Comparison of ENCODE assay signal across 20 cellular contexts in the genomic region with DNA sequence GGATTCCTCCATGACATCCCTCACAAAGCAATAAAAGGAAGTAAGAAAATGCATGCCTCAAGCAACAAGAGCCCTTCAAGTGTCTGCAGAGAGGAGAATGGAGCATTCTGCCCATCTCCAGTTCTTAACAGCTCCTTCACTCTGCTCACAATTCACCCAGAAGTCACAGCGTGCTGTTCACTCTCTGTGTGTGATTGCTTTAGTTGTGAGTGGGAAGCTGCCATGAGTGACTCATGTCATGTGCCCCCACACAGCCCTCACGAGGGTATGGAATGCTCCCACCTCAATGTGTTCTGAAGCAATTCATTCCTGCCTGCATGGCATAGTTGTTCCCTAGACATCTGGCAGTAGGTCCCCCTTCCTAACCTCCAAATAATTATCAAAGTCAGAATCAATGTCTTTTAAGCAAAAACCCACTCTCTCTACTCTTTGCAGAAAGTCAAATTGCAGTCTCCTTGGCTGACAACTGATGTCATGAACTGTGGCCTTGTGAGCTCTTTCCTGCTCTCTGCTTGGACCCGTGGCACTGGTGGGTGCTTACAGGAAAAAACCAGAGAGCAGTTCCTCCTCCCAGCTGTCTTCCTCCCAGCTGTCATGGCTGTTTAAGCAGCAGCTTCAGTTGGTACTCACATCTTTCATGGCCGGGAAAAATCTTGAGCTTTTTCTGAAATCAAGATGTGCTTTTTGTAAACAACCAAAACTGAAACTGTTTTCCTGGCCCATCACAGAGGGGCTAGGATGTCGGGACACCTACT.
A peak's percentile ranks its signal among the peaks of the same experiment; 100 is the strongest.
DNase-seq lines count a peak whose midpoint lies in the region; FAIRE-seq and TF ChIP-seq lines count a peak whose summit lies in the region.
"Had no signal": no experiment of that assay in that cellular context is flagged by ENCODE, and none has a peak within 500 bp of the region (broad histone marks: within the 10 kb centered on the region; RNA-seq: fewer than 3 reads in every experiment).

No MANE protein-coding gene starts in this region.

- H4K5ac ChIP-seq in H1 (ENCODE audit: insufficient read length, low read depth, low read length): no peak overlapping the region

- no peak overlapping the region for H2BK5ac ChIP-seq in H1 (ENCODE audit: low read depth, low read length)

- H2BK12ac ChIP-seq in H1 (ENCODE audit: low read depth, low read length): no peak overlapping the region

- H3K4me2 ChIP-seq in H1 (ENCODE audit: insufficient read depth in 1 of 2, low read depth in 2 of 2, low read length in 2 of 2): no peak overlapping the region

- peak; percentile 45 for DNase-seq in CD1c-positive myeloid dendritic cell (ENCODE audit: extremely low spot score)
- DNase-seq in LHCN-M2 (ENCODE audit: low read depth): peak; percentile 25
- DNase-seq in H1 (ENCODE audit: low read depth in 1 of 2, low spot score in 2 of 2): no peak
- DNase-seq in renal cortical epithelial cell (ENCODE audit: low read depth): peak; percentile 41
- no peak for DNase-seq in vagina (ENCODE audit: extremely low spot score in 2 of 2)
- no peak for DNase-seq in ovary
- DNase-seq in NCI-H2227 (lab: John Stamatoyannopoulos, UW; ENCODE audit: unreplicated experiment): no peak
- DNase-seq: activated CD4-positive, alpha-beta T cell treated with anti-CD3 and anti-CD28 coated beads, Interleukin-2, amount 50 U/mL, for 48 hours; activated naive CD4-positive, alpha-beta T cell; COR-L47; cortex of kidney; DND-41; esophagus squamous epithelium; KBM-7; MV-4-11; NCI-H1694; NK-92 treated with Interleukin-12 subunit alpha and Interleukin-12 subunit beta, amount 100 ng/mL, for 24 hours; T-helper 2 cell had no signal

- H3K27me3 ChIP-seq in H1 (replicated peaks in 1 of 4; ENCODE audit: control insufficient read depth in 3 of 4, extremely low read depth in 1 of 4, insufficient read depth in 3 of 4, low read length in 3 of 4) (no peaks in the 10 kb centered on the region), vagina (no peaks in the 10 kb centered on the region), ovary (no peaks in the 10 kb centered on the region)
- H3K27me3 ChIP-seq: right atrium auricular region had no signal

- CTCF ChIA-PET in H1 (lab: Charles Lee; ENCODE audit: partially characterized antibody): interaction anchor here (0.5 to 1.9 kb wide), 5 partner anchors 15 to 114 kb away, joined by 3 to 9 read pairs (median 4); no protein-coding TSS in a partner anchor

- H3K4me1 ChIP-seq in H1 (replicated peaks in 1 of 4; ENCODE audit: control insufficient read depth in 3 of 4, insufficient read depth in 4 of 4, low read length in 3 of 4): no peaks in the 10 kb centered on the region
- H3K4me1 ChIP-seq in vagina: no peaks in the 10 kb centered on the region
- no peaks in the 10 kb centered on the region for H3K4me1 ChIP-seq in ovary (ENCODE audit: insufficient read depth)
- H3K4me1 ChIP-seq: right atrium auricular region had no signal

- H3K23me2 ChIP-seq in H1 (ENCODE audit: low read depth, low read length): no peaks in the 10 kb centered on the region

- FAIRE-seq in H1 (lab: Jason Lieb, UNC): no peak

- TF ChIP-seq POLR2A in H1 (IDR thresholded peaks at IDR 0.05; ENCODE audit: control extremely low read depth in 1 of 2, low read depth in 2 of 2, low read length in 2 of 2) (no peak), vagina (IDR thresholded peaks at IDR 0.05) (no peak), ovary (IDR thresholded peaks at IDR 0.05) (no peak)

- H4K8ac ChIP-seq in H1 (ENCODE audit: extremely low read depth, insufficient read depth, low read length): no peak overlapping the region

- H4K20me1 ChIP-seq in H1 (replicated peaks in 1 of 2; ENCODE audit: control insufficient read depth in 1 of 2, insufficient read depth in 2 of 2, low read length in 2 of 2): no peaks in the 10 kb centered on the region

- H3K27ac ChIP-seq in H1 (ENCODE audit: low read depth, low read length): no peak overlapping the region
- H3K27ac ChIP-seq in vagina: no peak overlapping the region
- no peak overlapping the region for H3K27ac ChIP-seq in ovary
- H3K27ac ChIP-seq: esophagus squamous epithelium, right atrium auricular region, VCaP had no signal

- peak overlapping the region; percentile 42; the same call in 1 of the 2 replicates for H2AFZ ChIP-seq in H1 (ENCODE audit: low read length)

- H3K79me2 ChIP-seq in H1 (ENCODE audit: control insufficient read depth in 1 of 2, insufficient read depth in 2 of 2, low read length in 2 of 2): no peaks in the 10 kb centered on the region

- no peak overlapping the region for H3K9ac ChIP-seq in H1 (replicated peaks in 1 of 4; ENCODE audit: extremely low read depth in 1 of 4, low read depth in 3 of 4, low read length in 3 of 4)

- no peak for TF ChIP-seq RAD21 in H1 (IDR thresholded peaks at IDR 0.05 in 1 of 2, conservative IDR thresholded peaks at IDR 0.05 in 1 of 2; ENCODE audit: low read depth in 2 of 2, low read length in 2 of 2)

- TF ChIP-seq EP300 in H1 (IDR thresholded peaks at IDR 0.05; ENCODE audit: borderline replicate concordance in 1 of 2, low read depth in 2 of 2, low read length in 2 of 2) (no peak), ovary (IDR thresholded peaks at IDR 0.05) (no peak)

- H3K9me3 ChIP-seq in H1 (ENCODE audit: insufficient read depth in 2 of 2, low read depth in 1 of 2, low read length in 1 of 2) (no peaks in the 10 kb centered on the region), vagina (no peaks in the 10 kb centered on the region), ovary (no peaks in the 10 kb centered on the region)
- H3K9me3 ChIP-seq: esophagus squamous epithelium, right atrium auricular region had no signal

- no peak overlapping the region for H3K4ac ChIP-seq in H1 (replicated peaks; ENCODE audit: insufficient read length, low read depth, low read length)

- no peak overlapping the region for H3K18ac ChIP-seq in H1 (ENCODE audit: extremely low read depth, low read length)

- no peak overlapping the region for H3K56ac ChIP-seq in H1 (replicated peaks; ENCODE audit: insufficient read length, low read depth, low read length)

- intact Hi-C loops in vagina (cut with DNase I): no loop called here
- intact Hi-C loops in ovary (cut with DNase I): no loop called here

- H3K14ac ChIP-seq in H1 (ENCODE audit: insufficient read length): no peak overlapping the region

- no peak overlapping the region for H2BK20ac ChIP-seq in H1 (ENCODE audit: low read length)

- WGBS in H1 (ENCODE audit: extremely low coverage in 1 of 2, insufficient coverage in 1 of 2, insufficient read length in 1 of 2, insufficient replicate concordance in 2 of 2, low coverage in 1 of 2, low lambda C conversion rate in 2 of 2, missing lambda C conversion rate in 1 of 2), 2 experiments: 92% methylated on average over 5 of the region's 5 CpGs; no CpG with 5 or more reads in 1 of the 2 experiments
- WGBS in ovary, 3 donors: 35 to 51% (median 47%) methylated on average over 5 of the region's 5 CpGs

- TF ChIP-seq CTCF in H1 (IDR thresholded peaks at IDR 0.05; ENCODE audit: control extremely low read depth in 1 of 3, insufficient read depth in 1 of 3, low read depth in 1 of 3, low read length in 3 of 3) (no peak), vagina (IDR thresholded peaks at IDR 0.05) (no peak), ovary (IDR thresholded peaks at IDR 0.05) (no peak)

- no peaks in the 10 kb centered on the region for H3K79me1 ChIP-seq in H1 (ENCODE audit: low read depth, low read length)

- no peak overlapping the region for H3K4me3 ChIP-seq in H1 (ENCODE audit: extremely low read depth in 1 of 4, insufficient read depth in 2 of 4, low read depth in 3 of 4, low read length in 4 of 4)
- no peak overlapping the region for H3K4me3 ChIP-seq in vagina
- H3K4me3 ChIP-seq in ovary: no peak overlapping the region
- H3K4me3 ChIP-seq: esophagus squamous epithelium, right atrium auricular region had no signal

- H3K23ac ChIP-seq in H1 (ENCODE audit: insufficient read length): no peak overlapping the region

- H3K36me3 ChIP-seq in H1 (ENCODE audit: control insufficient read depth in 2 of 4, insufficient read depth in 4 of 4, low read length in 3 of 4) (no peaks in the 10 kb centered on the region), vagina (no peaks in the 10 kb centered on the region), ovary (no peaks in the 10 kb centered on the region)
- H3K36me3 ChIP-seq: esophagus squamous epithelium, right atrium auricular region had no signal

- POLR2A ChIA-PET in H1 (lab: Charles Lee; ENCODE audit: partially characterized antibody): no interaction called here

- H2BK120ac ChIP-seq in H1 (replicated peaks; ENCODE audit: low read depth, low read length): no peak overlapping the region

- no peak overlapping the region for H2BK15ac ChIP-seq in H1 (ENCODE audit: low read length)

- H4K91ac ChIP-seq in H1 (replicated peaks; ENCODE audit: insufficient read length, low read length): no peak overlapping the region

- no peak overlapping the region for H2AK5ac ChIP-seq in H1 (ENCODE audit: low read depth, low read length)

TF ChIP-seq in H1, 55 proteins besides CTCF, POLR2A, EP300 and RAD21:
- TF ChIP-seq SUZ12 (IDR thresholded peaks at IDR 0.05; ENCODE audit: low read length): no peak
- TF ChIP-seq, protein P1, sequence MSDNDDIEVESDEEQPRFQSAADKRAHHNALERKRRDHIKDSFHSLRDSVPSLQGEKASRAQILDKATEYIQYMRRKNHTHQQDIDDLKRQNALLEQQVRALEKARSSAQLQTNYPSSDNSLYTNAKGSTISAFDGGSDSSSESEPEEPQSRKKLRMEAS (IDR thresholded peaks at IDR 0.05): no peak
- no peak for TF ChIP-seq NANOG (IDR thresholded peaks at IDR 0.05; ENCODE audit: insufficient read depth, low read depth, low read length, poor library complexity, severe bottlenecking)
- no peak for TF ChIP-seq CHD2 (IDR thresholded peaks at IDR 0.05; ENCODE audit: low read length)
- TF ChIP-seq HDAC6 (IDR thresholded peaks at IDR 0.05; ENCODE audit: low read depth, low read length): no peak
- TF ChIP-seq, protein P2, sequence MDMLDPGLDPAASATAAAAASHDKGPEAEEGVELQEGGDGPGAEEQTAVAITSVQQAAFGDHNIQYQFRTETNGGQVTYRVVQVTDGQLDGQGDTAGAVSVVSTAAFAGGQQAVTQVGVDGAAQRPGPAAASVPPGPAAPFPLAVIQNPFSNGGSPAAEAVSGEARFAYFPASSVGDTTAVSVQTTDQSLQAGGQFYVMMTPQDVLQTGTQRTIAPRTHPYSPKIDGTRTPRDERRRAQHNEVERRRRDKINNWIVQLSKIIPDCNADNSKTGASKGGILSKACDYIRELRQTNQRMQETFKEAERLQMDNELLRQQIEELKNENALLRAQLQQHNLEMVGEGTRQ (IDR thresholded peaks at IDR 0.05; ENCODE audit: low read length): no peak
- TF ChIP-seq NRF1 (IDR thresholded peaks at IDR 0.05; ENCODE audit: low read depth, low read length): no peak
- TF ChIP-seq TAF7 (optimal IDR thresholded peaks at IDR 0.05; ENCODE audit: borderline replicate concordance, low read depth, low read length): no peak

Comparison
In these comparisons a context has a peak if more than half of its experiments do, and no peak if none do; other contexts are left out.
1. DNase-seq: peak in CD1c-positive myeloid dendritic cell (single experiment), LHCN-M2 (single experiment) and renal cortical epithelial cell (single experiment); none in H1 (0 of 2), vagina (0 of 2), ovary (0 of 5) and NCI-H2227 (single experiment).